In genomic region chr14:59482471-59483331, GRCh38 we compare ENCODE assay signal across 8 cellular contexts. TPM values are rescaled to one million over a fixed set of nuclear protein-coding genes. Genes with fewer than 3 reads are reported as not detected.
DNase-seq lines count a peak whose midpoint lies in the region; ATAC-seq and TF ChIP-seq lines count a peak whose summit lies in the region.

No MANE protein-coding gene starts in this region.

- peak; percentile 74 for DNase-seq in AG08396 (ENCODE audit: low spot score)
- peak; percentile 88 for DNase-seq in H4 (ENCODE audit: low spot score)
- no peak for DNase-seq in T-cell
- peak; percentile 88 for DNase-seq in fibroblast of gingiva (ENCODE audit: low read depth)
- DNase-seq in omental fat pad (ENCODE audit: low spot score): peak; percentile 56
- DNase-seq in mesenteric fat pad (ENCODE audit: low spot score): no peak
- DNase-seq in NCI-H82 treated with DMSO at 0.1 percent for 48 hours (lab: John Stamatoyannopoulos, UW; ENCODE audit: unreplicated experiment): no peak

- no peaks in the 10 kb centered on the region for H3K27me3 Mint-ChIP-seq in T-cell

- peak overlapping the region; percentile 89 to 97 (median 95) for H3K4me3 Mint-ChIP-seq in T-cell

- H3K36me3 Mint-ChIP-seq in T-cell: peaks cover 3% of the 10 kb centered on the region

- ATAC-seq in T-cell (replicated peaks in 1 of 4) (no peak), omental fat pad (ENCODE audit: low FRiP score) (peak; percentile 62), HG02798 (IDR thresholded peaks at IDR 0.05; ENCODE audit: poor library complexity, unreplicated experiment) (no peak)

- TF ChIP-seq CTCF in omental fat pad (IDR thresholded peaks at IDR 0.05): no peak

- peak overlapping the region; percentile 41 to 83 for H3K27ac Mint-ChIP-seq in T-cell

- POLR2A ChIA-PET in T-cell (lab: Charles Lee): no interaction called here

- no peaks in the 10 kb centered on the region for H3K9me3 Mint-ChIP-seq in T-cell

- CTCF ChIA-PET in T-cell (lab: Charles Lee): no interaction called here

- peaks cover 54 to 68% (median 64%) of the 10 kb centered on the region in 3 donors for H3K4me1 Mint-ChIP-seq in T-cell

RNA-seq across cellular contexts. Expression of gene L3HYPDH, which starts 1.5 kb away (rescaled TPM):
- total RNA-seq in H4 (2014; rRNA removed; shearing (Covaris generic)): 60.8 and 68.0 TPM in 2 replicates
- 10 to 100 TPM; 19.5 to 53.6 (median 40.5) TPM for total RNA-seq in T-cell
- total RNA-seq in omental fat pad: 10 to 100 TPM; 54.1 to 79.7 (median 75.6) TPM
- 62.8 TPM for total RNA-seq in mesenteric fat pad

RNA-seq across cellular contexts. Expression of gene JKAMP, which starts 1.6 kb away (rescaled TPM):
- 145 and 168 TPM in 2 replicates for total RNA-seq in H4 (2014; rRNA removed; shearing (Covaris generic))
- total RNA-seq in T-cell (10 to 100 TPM; 13.8 to 27.0 (median 22.0) TPM), omental fat pad (10 to 100 TPM; 35.7 to 76.6 (median 58.8) TPM), mesenteric fat pad (33.7 TPM)

RNA-seq across cellular contexts. Expression of gene GPR135, which starts 17.5 kb away (rescaled TPM):
- total RNA-seq in H4 (2014; rRNA removed; shearing (Covaris generic)): 0.70 and 2.1 TPM in 2 replicates
- total RNA-seq in T-cell (1 to 10 TPM; 1.8 to 2.4 (median 2.1) TPM), omental fat pad (1 to 10 TPM; 4.1 to 6.8 (median 5.1) TPM), mesenteric fat pad (7.5 TPM)

Comparison
In these comparisons a context has a peak if more than half of its experiments do, and no peak if none do; other contexts are left out.
1. DNase-seq: peak in AG08396 (single experiment), H4 (single experiment), fibroblast of gingiva (single experiment) and omental fat pad (single experiment); none in T-cell (0 of 34), mesenteric fat pad (single experiment) and NCI-H82 treated with DMSO at 0.1 percent for 48 hours (single experiment).